8 cellular contexts compared by ENCODE assay signal in the genomic region with DNA sequence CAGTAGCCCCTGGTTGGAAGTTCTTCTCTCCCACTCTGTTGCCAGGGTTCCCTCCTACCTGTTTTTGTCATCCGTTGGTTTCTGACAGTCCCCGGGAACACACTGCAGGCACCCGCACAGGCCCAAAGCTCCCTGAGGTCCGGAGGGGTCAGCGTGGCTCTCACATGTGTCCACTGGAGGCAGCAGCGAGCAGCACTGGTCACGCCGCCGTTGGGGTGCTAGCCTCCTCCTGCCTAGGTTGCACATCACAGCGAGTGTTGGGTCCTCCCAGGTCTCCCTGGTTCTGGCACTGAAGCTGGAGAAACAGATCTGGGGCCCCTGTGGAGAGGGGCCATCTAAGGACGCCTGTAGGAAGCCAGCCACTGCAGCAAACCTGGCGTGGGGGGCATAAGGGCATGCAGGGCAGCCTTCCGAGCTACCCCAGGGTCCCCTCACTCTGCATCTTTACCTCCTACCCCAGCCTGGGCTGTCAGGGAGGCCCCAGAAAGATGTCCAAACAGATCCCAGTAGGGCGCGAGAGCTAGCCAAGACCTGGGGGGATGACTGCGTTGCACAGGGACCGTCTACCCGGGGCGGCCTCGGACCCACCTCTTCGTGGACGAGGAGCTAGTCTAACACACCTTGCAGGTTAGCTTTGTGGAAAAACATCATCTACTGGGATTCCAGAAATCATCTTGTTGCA. TPM values are rescaled to one million over a fixed set of nuclear protein-coding genes. Genes with fewer than 3 reads are reported as not detected.
DNase-seq lines count a peak whose midpoint lies in the region; ATAC-seq and TF ChIP-seq lines count a peak whose summit lies in the region.

No MANE protein-coding gene starts in this region.

- no peaks in the 10 kb centered on the region for H3K9me3 Mint-ChIP-seq in activated T-cell treated with anti-CD3 and anti-CD28 coated beads, Interleukin-2, amount 50 U/mL, for 4 hours

- peak; percentile 22 for DNase-seq in HT-29 (ENCODE audit: low spot score)
- DNase-seq in activated T-cell treated with anti-CD3 and anti-CD28 coated beads, Interleukin-2, amount 50 U/mL, for 4 hours = peak; percentile 26
- peak in 2 of 3 donors; percentile 22 to 69 for DNase-seq in right cardiac atrium
- peak; percentile 14 for DNase-seq in stimulated activated CD8-positive, alpha-beta memory T cell treated with anti-CD3 and anti-CD28 coated beads, Interleukin-4, amount 100 ng/mL, for 24 hours (ENCODE audit: low read depth)
- DNase-seq in NCI-H748 (lab: John Stamatoyannopoulos, UW; ENCODE audit: unreplicated experiment) = no peak
- DNase-seq in NOMO-1 treated with dmso at 0.1 percent for 144 hours (lab: John Stamatoyannopoulos, UW; ENCODE audit: unreplicated experiment) = no peak

- no peaks in the 10 kb centered on the region for H3K27me3 Mint-ChIP-seq in activated T-cell treated with anti-CD3 and anti-CD28 coated beads, Interleukin-2, amount 50 U/mL, for 4 hours (ENCODE audit: low read depth)

- ATAC-seq in activated T-cell treated with anti-CD3 and anti-CD28 coated beads, Interleukin-2, amount 50 U/mL, for 4 hours = peak; percentile 43 to 52
- ATAC-seq in right cardiac atrium (peak; percentile 18 to 50), HG03342 (IDR thresholded peaks at IDR 0.05; ENCODE audit: unreplicated experiment) (no peak)

- 76% methylated on average over 22 of the region's 22 CpGs for WGBS in right cardiac atrium

- peaks cover 3% of the 10 kb centered on the region for H3K36me3 Mint-ChIP-seq in activated T-cell treated with anti-CD3 and anti-CD28 coated beads, Interleukin-2, amount 50 U/mL, for 4 hours (ENCODE audit: insufficient read depth)

- H3K27ac ChIP-seq in 22Rv1 = no peak overlapping the region
- no peak overlapping the region for H3K27ac ChIP-seq in right cardiac atrium (ENCODE audit: low read length)

- no peak overlapping the region for H3K4me3 ChIP-seq in right cardiac atrium (ENCODE audit: low read length)

- no peaks in the 10 kb centered on the region for H3K9me3 ChIP-seq in right cardiac atrium (ENCODE audit: control insufficient read depth, low read length)

- H3K4me3 Mint-ChIP-seq in activated T-cell treated with anti-CD3 and anti-CD28 coated beads, Interleukin-2, amount 50 U/mL, for 4 hours = no peak overlapping the region

- no peaks in the 10 kb centered on the region for H3K4me1 ChIP-seq in right cardiac atrium (ENCODE audit: control insufficient read depth, insufficient read depth, low read length)

- H3K27me3 ChIP-seq in right cardiac atrium (ENCODE audit: control insufficient read depth, insufficient read depth) = no peaks in the 10 kb centered on the region

- peak; percentile 82 for TF ChIP-seq CTCF in 22Rv1 (IDR thresholded peaks at IDR 0.05)

- intact Hi-C loops in right cardiac atrium (cut with DNase I) = no loop called here

- no peaks in the 10 kb centered on the region for H3K4me1 Mint-ChIP-seq in activated T-cell treated with anti-CD3 and anti-CD28 coated beads, Interleukin-2, amount 50 U/mL, for 4 hours (ENCODE audit: low read depth)

RNA-seq across cellular contexts. Expression of a gene that starts 28.9 kb away (rescaled TPM):
- total RNA-seq in HT-29 (2014; rRNA removed; shearing (Covaris generic)) = 3.3 and 11.1 TPM in 2 replicates
- total RNA-seq in activated T-cell treated with anti-CD3 and anti-CD28 coated beads, Interleukin-2, amount 50 U/mL, for 4 hours = 1 to 10 TPM in 2 of 3 donors, under 1 TPM in 1; 0.89 to 2.0 (median 1.1) TPM
- total RNA-seq in right cardiac atrium = 1 to 10 TPM; 3.7 to 9.3 (median 6.8) TPM
- polyA plus RNA-seq in right cardiac atrium = 5.4 TPM

RNA-seq across cellular contexts. Expression of a gene that starts 36.1 kb away (rescaled TPM):
- 73.4 and 79.9 TPM in 2 replicates for total RNA-seq in HT-29 (2014; rRNA removed; shearing (Covaris generic))
- 1 to 10 TPM; 3.3 to 4.3 (median 4.1) TPM for total RNA-seq in activated T-cell treated with anti-CD3 and anti-CD28 coated beads, Interleukin-2, amount 50 U/mL, for 4 hours
- 10 to 100 TPM in 2 of 4 donors, 1 to 10 TPM in 2; 7.0 to 10.6 (median 9.6) TPM for total RNA-seq in right cardiac atrium
- 9.1 TPM for polyA plus RNA-seq in right cardiac atrium

RNA-seq across cellular contexts. Expression of a gene that starts 53.2 kb away (rescaled TPM):
- total RNA-seq in HT-29 (2014; rRNA removed; shearing (Covaris generic)) = 19.4 and 20.8 TPM in 2 replicates
- 10 to 100 TPM; 14.8 to 18.0 (median 15.3) TPM for total RNA-seq in activated T-cell treated with anti-CD3 and anti-CD28 coated beads, Interleukin-2, amount 50 U/mL, for 4 hours
- total RNA-seq in right cardiac atrium = 1 to 10 TPM; 5.7 to 7.3 (median 6.7) TPM
- polyA plus RNA-seq in right cardiac atrium = 6.9 TPM

Comparison
In these comparisons a context has a peak if more than half of its experiments do, and no peak if none do; other contexts are left out.
1. DNase-seq: peak in HT-29 (single experiment), activated T-cell treated with anti-CD3 and anti-CD28 coated beads, Interleukin-2, amount 50 U/mL, for 4 hours (single experiment), right cardiac atrium (2 of 3) and stimulated activated CD8-positive, alpha-beta memory T cell treated with anti-CD3 and anti-CD28 coated beads, Interleukin-4, amount 100 ng/mL, for 24 hours (single experiment); none in NCI-H748 (single experiment) and NOMO-1 treated with dmso at 0.1 percent for 144 hours (single experiment).